Comparison of ENCODE assay signal across 8 cellular contexts in the genomic region with DNA sequence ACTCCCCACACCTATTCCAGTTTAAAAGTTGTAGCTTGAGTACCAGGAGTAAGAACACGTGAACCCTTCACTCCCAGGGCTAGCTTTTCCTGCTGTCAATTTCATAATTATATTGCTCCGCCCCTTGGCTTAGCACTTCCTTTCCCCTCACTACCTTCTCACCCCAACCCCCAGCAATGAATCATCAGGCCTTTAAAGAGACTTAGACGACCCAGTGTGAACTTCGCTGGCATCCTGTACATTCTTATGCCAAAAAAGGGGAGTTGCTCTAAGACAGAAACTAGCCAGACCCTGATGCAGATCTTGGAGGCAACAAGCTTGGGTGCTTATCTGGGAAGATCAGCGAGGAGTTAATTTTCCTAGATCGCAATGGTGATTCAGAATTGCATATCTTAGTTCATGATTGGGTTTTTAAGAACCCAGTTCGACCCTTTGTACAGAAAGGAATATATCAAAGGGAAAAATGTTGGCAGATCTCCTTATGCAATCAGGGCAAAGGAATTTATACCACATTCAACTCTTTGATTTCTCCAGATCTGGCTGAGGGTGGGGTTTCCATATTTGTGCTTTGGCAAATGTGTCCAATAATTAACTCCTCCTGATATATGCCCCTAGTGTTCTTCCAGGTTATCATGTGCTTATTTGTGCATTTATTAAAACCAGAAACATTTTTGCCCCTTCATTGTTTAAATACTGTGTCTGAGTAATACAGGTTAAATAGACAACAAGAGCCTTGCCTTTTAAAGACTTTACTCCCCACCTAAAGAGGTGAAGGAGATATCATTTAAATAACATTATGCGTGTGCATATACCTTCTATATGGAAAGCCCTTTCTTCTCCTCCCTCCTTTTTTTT. TPM values are rescaled to one million over a fixed set of nuclear protein-coding genes. Genes with fewer than 3 reads are reported as not detected.
DNase-seq lines count a peak whose midpoint lies in the region; ATAC-seq, FAIRE-seq and TF ChIP-seq lines count a peak whose summit lies in the region.

No MANE protein-coding gene starts in this region.

- H3K9me3 ChIP-seq in esophagus muscularis mucosa: no peaks in the 10 kb centered on the region

- H3K27ac Mint-ChIP-seq in activated CD8-positive, alpha-beta T cell treated with anti-CD3 and anti-CD28 coated beads for 36 hours: peak overlapping the region; percentile 4

- CTCF ChIA-PET in activated CD8-positive, alpha-beta T cell treated with anti-CD3 and anti-CD28 coated beads for 36 hours (lab: Charles Lee): interaction anchor here (0.7 to 3.9 kb wide), 6 partner anchors 111 to 438 kb away, joined by 3 to 18 read pairs (median 4); no protein-coding TSS in a partner anchor

- H3K27ac ChIP-seq in esophagus muscularis mucosa (replicated peaks in 1 of 4) (peak overlapping the region; percentile 39 to 73 (median 66)), rectal smooth muscle tissue (ENCODE audit: low read depth, low read length) (peak overlapping the region; percentile 76)

- peak; percentile 60 for FAIRE-seq in GM18507 (lab: Jason Lieb, UNC)

- no peak overlapping the region for H3K9ac ChIP-seq in rectal smooth muscle tissue (ENCODE audit: low read length)

- H3K9me3 Mint-ChIP-seq in activated CD8-positive, alpha-beta T cell treated with anti-CD3 and anti-CD28 coated beads for 36 hours: no peaks in the 10 kb centered on the region

- 12% methylated on average over 8 of the region's 8 CpGs for WGBS in esophagus muscularis mucosa

- peaks cover 66% of the 10 kb centered on the region for H3K4me1 Mint-ChIP-seq in activated CD8-positive, alpha-beta T cell treated with anti-CD3 and anti-CD28 coated beads for 36 hours (ENCODE audit: low read depth)

- no peak for TF ChIP-seq POLR2A in esophagus muscularis mucosa (IDR thresholded peaks at IDR 0.05; ENCODE audit: low read depth)

- intact Hi-C loops in activated CD8-positive, alpha-beta T cell treated with anti-CD3 and anti-CD28 coated beads for 36 hours (cut with micrococcal nuclease): loop anchor here (5.0 kb wide), 1 partner anchor 183 kb away; no protein-coding TSS in a partner anchor
- intact Hi-C loops in esophagus muscularis mucosa (cut with DNase I): no loop called here

- no peaks in the 10 kb centered on the region for H3K27me3 Mint-ChIP-seq in activated CD8-positive, alpha-beta T cell treated with anti-CD3 and anti-CD28 coated beads for 36 hours

- H3K4me1 ChIP-seq in esophagus muscularis mucosa (peaks cover 31 to 49% (median 45%) of the 10 kb centered on the region in 4 donors), rectal smooth muscle tissue (ENCODE audit: control insufficient read depth, insufficient read depth, low read length) (peaks cover 26% of the 10 kb centered on the region)

- peak; percentile 87 for ATAC-seq in activated CD8-positive, alpha-beta T cell treated with anti-CD3 and anti-CD28 coated beads for 36 hours
- ATAC-seq in GM21390 (IDR thresholded peaks at IDR 0.05; ENCODE audit: unreplicated experiment): no peak

- no peak for TF ChIP-seq EP300 in esophagus muscularis mucosa (IDR thresholded peaks at IDR 0.05)

- H3K27me3 ChIP-seq in esophagus muscularis mucosa (no peaks in the 10 kb centered on the region), rectal smooth muscle tissue (ENCODE audit: control insufficient read depth, insufficient read depth, low read length) (no peaks in the 10 kb centered on the region)

- H3K36me3 ChIP-seq in esophagus muscularis mucosa: no peaks in the 10 kb centered on the region
- H3K36me3 ChIP-seq in rectal smooth muscle tissue (ENCODE audit: control insufficient read depth, insufficient read depth, low read length): no peaks in the 10 kb centered on the region

- H3K4me3 ChIP-seq in esophagus muscularis mucosa (no peak overlapping the region), rectal smooth muscle tissue (ENCODE audit: low read length) (no peak overlapping the region)

- no peak for TF ChIP-seq CTCF in activated CD8-positive, alpha-beta T cell treated with anti-CD3 and anti-CD28 coated beads for 36 hours (IDR thresholded peaks at IDR 0.05)
- no peak for TF ChIP-seq CTCF in esophagus muscularis mucosa (IDR thresholded peaks at IDR 0.05)

- POLR2A ChIA-PET in activated CD8-positive, alpha-beta T cell treated with anti-CD3 and anti-CD28 coated beads for 36 hours (lab: Charles Lee): interaction anchor here (0.6 to 1.3 kb wide), 3 partner anchors 10 to 42 kb away, joined by 3 to 5 read pairs (median 3); no protein-coding TSS in a partner anchor

- no peak overlapping the region for H3K4me3 Mint-ChIP-seq in activated CD8-positive, alpha-beta T cell treated with anti-CD3 and anti-CD28 coated beads for 36 hours

- DNase-seq in GM18507 (ENCODE audit: extremely low spot score, insufficient read length, low read depth) (no peak), MV-4-11 (lab: John Stamatoyannopoulos, UW) (peak; percentile 94), esophagus muscularis mucosa (ENCODE audit: extremely low spot score) (no peak), GM19238 (ENCODE audit: insufficient read length, low spot score) (no peak), middle frontal gyrus (ENCODE audit: extremely low spot score, low spot score) (no peak)
- peak; percentile 86 for DNase-seq in activated CD8-positive, alpha-beta T cell treated with anti-CD3 and anti-CD28 coated beads for 36 hours

- no peaks in the 10 kb centered on the region for H3K36me3 Mint-ChIP-seq in activated CD8-positive, alpha-beta T cell treated with anti-CD3 and anti-CD28 coated beads for 36 hours (ENCODE audit: low read depth)

RNA-seq across cellular contexts. Expression of a gene that starts 8.1 kb away (rescaled TPM):
- total RNA-seq in activated CD8-positive, alpha-beta T cell treated with anti-CD3 and anti-CD28 coated beads for 36 hours: 10 to 100 TPM; 35.4 to 40.8 TPM
- 10 to 100 TPM; 42.4 to 74.9 (median 52.1) TPM for total RNA-seq in esophagus muscularis mucosa

Comparison
In these comparisons a context has a peak if more than half of its experiments do, and no peak if none do; other contexts are left out.
1. DNase-seq: peak in MV-4-11 (single experiment) and activated CD8-positive, alpha-beta T cell treated with anti-CD3 and anti-CD28 coated beads for 36 hours (single experiment); none in GM18507 (single experiment), esophagus muscularis mucosa (single experiment), GM19238 (single experiment) and middle frontal gyrus (single experiment).